Comparison of ENCODE assay signal across 1 cellular context in the genomic region with DNA sequence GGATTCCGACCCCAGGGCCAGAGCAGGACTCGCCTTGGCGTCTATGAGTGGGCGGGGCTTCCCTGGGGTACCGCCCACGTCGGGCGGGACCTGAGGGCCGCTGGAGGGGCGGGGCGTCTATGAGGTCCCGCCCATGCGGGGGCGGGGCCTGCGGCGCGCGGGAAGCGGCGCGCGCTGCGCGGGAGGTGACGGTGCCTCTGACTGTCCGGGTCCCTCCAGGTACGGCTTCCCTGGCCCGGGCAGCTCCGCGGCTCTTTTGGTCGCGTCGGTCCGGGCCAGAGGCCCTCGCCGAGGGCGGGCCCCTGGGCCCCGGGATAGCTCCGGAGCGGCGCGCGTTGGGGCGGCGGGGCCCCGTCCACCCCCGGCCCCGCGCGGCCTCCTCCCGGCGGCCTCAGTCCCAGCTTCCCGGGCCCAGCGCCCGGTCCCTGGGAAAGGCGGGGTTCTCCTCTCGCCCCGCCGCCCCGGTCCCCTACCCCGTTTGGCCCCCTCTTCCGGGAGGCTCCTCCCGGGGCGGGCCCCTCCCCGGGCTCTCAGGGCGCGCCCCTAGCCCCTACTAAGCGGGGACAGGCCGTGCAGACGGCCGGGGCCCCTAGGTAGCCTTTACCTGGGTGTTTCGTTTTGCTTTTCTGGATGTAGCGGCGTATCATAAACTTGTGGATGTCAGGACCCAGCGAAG.
A peak's percentile ranks its signal among the peaks of the same experiment; 100 is the strongest.
TF ChIP-seq lines count a peak whose summit lies in the region.

A gene (plus strand): TSS at position 160 of the 676 bp plus-strand sequence. CDS start 745 bp downstream, outside the sequence.

TF ChIP-seq in K562, 482 proteins besides CTCF, POLR2A, EP300 and RAD21 (continued from another document):
- TF ChIP-seq GTF2E2 (tag; IDR thresholded peaks at IDR 0.05) (peak; percentile 72; the same call in 1 of the 2 replicates), ZBTB7A (IDR thresholded peaks at IDR 0.05; ENCODE audit: borderline replicate concordance, control insufficient read depth, low read depth, low read length) (peak; percentile 36; the same call in 1 of the 2 replicates), ZFX (CRISPR knock-in tag; IDR thresholded peaks at IDR 0.05) (peak; percentile 61)
- TF ChIP-seq, protein P1, sequence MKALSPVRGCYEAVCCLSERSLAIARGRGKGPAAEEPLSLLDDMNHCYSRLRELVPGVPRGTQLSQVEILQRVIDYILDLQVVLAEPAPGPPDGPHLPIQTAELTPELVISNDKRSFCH (CRISPR knock-in tag; IDR thresholded peaks at IDR 0.05) = no peak
- TF ChIP-seq, protein P1 (tag; IDR thresholded peaks at IDR 0.05) = no peak
TF ChIP-seq in K562: peak in this region for 65.
